In the genomic region with DNA sequence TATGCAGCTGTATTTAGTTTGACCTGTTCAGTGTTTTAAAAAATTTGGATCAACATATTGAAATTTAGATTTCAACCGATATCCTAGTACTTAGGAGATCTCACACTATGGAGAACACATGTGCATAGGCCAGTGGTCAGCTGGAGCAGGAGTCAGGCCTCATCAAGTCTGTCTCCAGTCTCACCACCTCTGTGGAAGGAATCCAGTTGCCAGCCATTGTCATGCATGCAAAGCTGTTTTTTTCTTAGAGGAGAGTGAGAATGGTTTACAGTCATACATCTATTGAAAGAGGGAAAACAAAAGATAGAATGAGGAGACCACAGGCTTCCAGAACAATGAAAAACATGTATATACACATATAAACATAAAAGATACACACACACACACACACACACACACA, we compare ENCODE assay signal across 37 cellular contexts. TPM values are rescaled to one million over a fixed set of nuclear protein-coding genes. Genes with fewer than 3 reads are reported as not detected.
"Had no signal": no experiment of that assay in that cellular context is flagged by ENCODE, and none has a peak within 500 bp of the region (broad histone marks: within the 10 kb centered on the region; RNA-seq: fewer than 3 reads in every experiment).

No MANE protein-coding gene starts in this region.

- H3K27ac Mint-ChIP-seq: memory B cell; naive B cell; natural killer cell treated with Interleukin-12 subunit alpha and Interleukin-12 subunit beta and Interleukin-15 and Interleukin-18, amount 100 ng/mL, for 72 hours; stimulated activated naive CD8-positive, alpha-beta T cell treated with anti-CD3 and anti-CD28 coated beads, Interleukin-15, amount 100 ng/mL, for 72 hours had no signal

- H3K9me3 ChIP-seq: esophagus muscularis mucosa, gastroesophageal sphincter, heart right ventricle, prostate gland, right atrium auricular region, thyroid gland, vagina had no signal

- H3K27ac ChIP-seq: coronary artery, esophagus muscularis mucosa, foreskin keratinocyte, gastroesophageal sphincter, heart right ventricle, prostate gland, right atrium auricular region, thyroid gland, vagina had no signal

- FAIRE-seq: endothelial cell of umbilical vein, kidney had no signal

- H3K4me3 ChIP-seq: coronary artery, esophagus muscularis mucosa, gastroesophageal sphincter, heart right ventricle, lung, prostate gland, right atrium auricular region, smooth muscle cell, thyroid gland, vagina had no signal

- H3K36me3 ChIP-seq: esophagus muscularis mucosa, gastroesophageal sphincter, heart right ventricle, prostate gland, right atrium auricular region, thyroid gland, vagina had no signal

- H3K4me2 ChIP-seq: smooth muscle cell had no signal

- ATAC-seq: foreskin keratinocyte; gastroesophageal sphincter; heart right ventricle; left lobe of liver; natural killer cell treated with Interleukin-12 subunit alpha and Interleukin-12 subunit beta and Interleukin-15 and Interleukin-18, amount 100 ng/mL, for 72 hours; sciatic nerve; stimulated activated naive CD8-positive, alpha-beta T cell treated with anti-CD3 and anti-CD28 coated beads, Interleukin-15, amount 100 ng/mL, for 72 hours had no signal

- DNase-seq: dermis blood vessel endothelial cell; effector memory CD4-positive, alpha-beta T cell; foreskin keratinocyte; glutamatergic neuron; heart right ventricle; hippocampal formation; kidney; naive B cell; stimulated activated CD4-positive, alpha-beta T cell treated with anti-CD3 and anti-CD28 coated beads, Interleukin-12 subunit alpha, Interleukin-12 subunit beta, amount 100 ng/mL, for 4 hours; stimulated activated CD4-positive, alpha-beta T cell treated with anti-CD3 and anti-CD28 coated beads, Interleukin-1b, Interleukin-23, amount 100 ng/mL, for 48 hours; stimulated activated CD4-positive, alpha-beta T cell treated with anti-CD3 and anti-CD28 coated beads, Interleukin-4, amount 100 ng/mL, for 1 hour; stimulated activated CD8-positive, alpha-beta memory T cell treated with anti-CD3 and anti-CD28 coated beads, Interleukin-4, amount 100 ng/mL, for 48 hours; stimulated activated naive CD4-positive, alpha-beta T cell; stimulated activated naive CD8-positive, alpha-beta T cell treated with anti-CD3 and anti-CD28 coated beads, Interleukin-15, amount 100 ng/mL, for 72 hours; thyroid gland; trophoblast cell had no signal

- H3K27me3 ChIP-seq: esophagus muscularis mucosa, foreskin keratinocyte, gastroesophageal sphincter, heart right ventricle, right atrium auricular region, thyroid gland, vagina had no signal

- H3K9me3 Mint-ChIP-seq: memory B cell; natural killer cell treated with Interleukin-12 subunit alpha and Interleukin-12 subunit beta and Interleukin-15 and Interleukin-18, amount 100 ng/mL, for 72 hours; stimulated activated naive CD8-positive, alpha-beta T cell treated with anti-CD3 and anti-CD28 coated beads, Interleukin-15, amount 100 ng/mL, for 72 hours had no signal

- H3K36me3 Mint-ChIP-seq: memory B cell; naive B cell; natural killer cell treated with Interleukin-12 subunit alpha and Interleukin-12 subunit beta and Interleukin-15 and Interleukin-18, amount 100 ng/mL, for 72 hours had no signal

- H3K4me3 Mint-ChIP-seq: memory B cell; naive B cell; natural killer cell treated with Interleukin-12 subunit alpha and Interleukin-12 subunit beta and Interleukin-15 and Interleukin-18, amount 100 ng/mL, for 72 hours; neural crest cell; stimulated activated naive CD8-positive, alpha-beta T cell treated with anti-CD3 and anti-CD28 coated beads, Interleukin-15, amount 100 ng/mL, for 72 hours had no signal

- H3K4me1 ChIP-seq: esophagus muscularis mucosa, foreskin keratinocyte, gastroesophageal sphincter, prostate gland, right atrium auricular region, thyroid gland, vagina had no signal

- H3K4me1 Mint-ChIP-seq: memory B cell; neural crest cell; stimulated activated naive CD8-positive, alpha-beta T cell treated with anti-CD3 and anti-CD28 coated beads, Interleukin-15, amount 100 ng/mL, for 72 hours had no signal

- H3K27me3 Mint-ChIP-seq: naive B cell; stimulated activated naive CD8-positive, alpha-beta T cell treated with anti-CD3 and anti-CD28 coated beads, Interleukin-15, amount 100 ng/mL, for 72 hours had no signal

RNA-seq across cellular contexts. Expression of gene CLEC5A, which starts 7.6 kb away (rescaled TPM):
- total RNA-seq: dermis blood vessel endothelial cell; endothelial cell of umbilical vein; epithelial cell of proximal tubule; fibroblast of lung; natural killer cell treated with Interleukin-12 subunit alpha and Interleukin-12 subunit beta and Interleukin-15 and Interleukin-18, amount 100 ng/mL, for 72 hours; neural crest cell; osteocyte; smooth muscle cell; temporal lobe had no signal
- polyA plus RNA-seq: endothelial cell of umbilical vein, fibroblast of lung, foreskin keratinocyte, smooth muscle cell had no signal

RNA-seq across cellular contexts. Expression of gene TAS2R38, which starts 19.2 kb away (rescaled TPM):
- total RNA-seq: dermis blood vessel endothelial cell; endothelial cell of umbilical vein; epithelial cell of proximal tubule; esophagus muscularis mucosa; fibroblast of lung; foreskin keratinocyte; gastroesophageal sphincter; heart right ventricle; kidney; left lobe of liver; liver; lung; natural killer cell treated with Interleukin-12 subunit alpha and Interleukin-12 subunit beta and Interleukin-15 and Interleukin-18, amount 100 ng/mL, for 72 hours; neural crest cell; osteocyte; prostate gland; right atrium auricular region; sciatic nerve; smooth muscle cell; temporal lobe; thyroid gland; ureter; vagina had no signal
- polyA plus RNA-seq: endothelial cell of umbilical vein, fibroblast of lung, foreskin keratinocyte, heart right ventricle, liver, lung, smooth muscle cell had no signal

RNA-seq across cellular contexts. Expression of gene OR9A4, which starts 38.1 kb away (rescaled TPM):
- total RNA-seq: dermis blood vessel endothelial cell; endothelial cell of umbilical vein; epithelial cell of proximal tubule; fibroblast of lung; foreskin keratinocyte; gastroesophageal sphincter; heart right ventricle; left lobe of liver; mononuclear cell; natural killer cell treated with Interleukin-12 subunit alpha and Interleukin-12 subunit beta and Interleukin-15 and Interleukin-18, amount 100 ng/mL, for 72 hours; neural crest cell; osteocyte; prostate gland; right atrium auricular region; smooth muscle cell; temporal lobe; thyroid gland; ureter; vagina had no signal
- polyA plus RNA-seq: endothelial cell of umbilical vein, fibroblast of lung, foreskin keratinocyte, heart right ventricle, liver, lung, smooth muscle cell had no signal

RNA-seq across cellular contexts. Expression of gene MGAM, which starts 41.3 kb away (rescaled TPM):
- total RNA-seq: dermis blood vessel endothelial cell, endothelial cell of umbilical vein, epithelial cell of proximal tubule, fibroblast of lung, osteocyte had no signal
- polyA plus RNA-seq: endothelial cell of umbilical vein had no signal
